In the genomic region with DNA sequence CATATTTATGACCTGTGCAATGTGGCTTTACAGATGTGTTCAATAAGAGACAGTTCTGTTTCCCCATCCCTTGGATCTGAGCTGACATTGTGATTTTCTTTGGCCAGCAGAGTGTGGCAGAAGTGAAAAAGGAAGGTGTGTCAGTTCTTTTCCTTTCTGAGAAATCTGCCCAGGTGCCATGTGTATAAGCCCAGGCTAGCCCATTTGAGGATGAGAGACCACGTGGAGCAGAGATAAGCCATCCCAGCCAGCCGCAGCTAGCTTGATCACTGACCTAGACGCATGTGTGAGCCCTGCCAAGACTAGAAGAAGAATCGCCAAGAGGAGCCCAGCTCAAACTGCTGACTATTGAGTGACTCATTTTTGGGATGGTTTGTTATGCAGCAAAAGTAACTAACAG, we compare ENCODE assay signal across 21 cellular contexts.
A peak's percentile ranks its signal among the peaks of the same experiment; 100 is the strongest.
DNase-seq lines count a peak whose midpoint lies in the region; ATAC-seq and TF ChIP-seq lines count a peak whose summit lies in the region.
"Had no signal": no experiment of that assay in that cellular context is flagged by ENCODE, and none has a peak within 500 bp of the region (broad histone marks: within the 10 kb centered on the region; RNA-seq: fewer than 3 reads in every experiment).

No MANE protein-coding gene starts in this region.

- H3K36me3 ChIP-seq in MM.1S (replicated peaks; ENCODE audit: insufficient read depth, low read length) (no peaks in the 10 kb centered on the region), mesenchymal stem cell (ENCODE audit: control insufficient read depth in 1 of 2, insufficient read depth in 2 of 2, low read depth in 1 of 2, low read length in 2 of 2) (no peaks in the 10 kb centered on the region), trophoblast cell (ENCODE audit: control insufficient read depth in 1 of 2, insufficient read depth in 2 of 2, low read length in 2 of 2) (no peaks in the 10 kb centered on the region), H7 (replicated peaks; ENCODE audit: control insufficient read depth, insufficient read depth, low read length) (no peaks in the 10 kb centered on the region)
- H3K36me3 ChIP-seq: BE2C had no signal

- H3K79me1 ChIP-seq in mesenchymal stem cell (replicated peaks; ENCODE audit: low read length, poor library complexity, severe bottlenecking) (no peaks in the 10 kb centered on the region), trophoblast cell (ENCODE audit: low read length) (no peaks in the 10 kb centered on the region)

- no peak overlapping the region for H4K12ac ChIP-seq in trophoblast cell (ENCODE audit: low read depth, low read length)

- DNase-seq in ELR (ENCODE audit: low read depth): peak; percentile 14
- peak; percentile 36 for DNase-seq in MM.1S
- DNase-seq in mesenchymal stem cell: no peak
- no peak for DNase-seq in trophoblast cell
- DNase-seq in NCI-H2196 (lab: John Stamatoyannopoulos, UW; ENCODE audit: unreplicated experiment): no peak
- no peak for DNase-seq in H7
- DNase-seq: ACHN; BE2C; C1 segment of cervical spinal cord; CD4-positive, CD25-positive, alpha-beta regulatory T cell; CD8-positive, alpha-beta memory T cell; COR-L47; DMS 273 treated with DMSO at 0.1 percent for 48 hours; DMS53; DND-41; EL; GM23248; HFFc6 had no signal

- H2AFZ ChIP-seq in MM.1S (ENCODE audit: low read length) (no peak overlapping the region), mesenchymal stem cell (ENCODE audit: low read depth, low read length) (no peak overlapping the region), trophoblast cell (ENCODE audit: insufficient read depth, low read length, poor library complexity) (no peak overlapping the region)
- H2AFZ ChIP-seq: GM23248 had no signal

- H4K8ac ChIP-seq in mesenchymal stem cell (ENCODE audit: low read length) (no peak overlapping the region), trophoblast cell (ENCODE audit: low read depth, low read length) (no peak overlapping the region)

- H2AK5ac ChIP-seq in mesenchymal stem cell (ENCODE audit: low read length, severe bottlenecking): peak overlapping the region; percentile 40
- no peak overlapping the region for H2AK5ac ChIP-seq in trophoblast cell (ENCODE audit: low read length)

- H4K20me1 ChIP-seq in MM.1S (ENCODE audit: insufficient read depth, low read length): no peaks in the 10 kb centered on the region

- H3K9me3 ChIP-seq in MM.1S (replicated peaks; ENCODE audit: insufficient read depth, low read length): no peaks in the 10 kb centered on the region
- peaks cover 15% of the 10 kb centered on the region for H3K9me3 ChIP-seq in mesenchymal stem cell (ENCODE audit: control insufficient read depth, low read length)
- H3K9me3 ChIP-seq in trophoblast cell (ENCODE audit: insufficient read depth, low read depth, low read length): peaks cover 2% of the 10 kb centered on the region
- H3K9me3 ChIP-seq: BE2C had no signal

- H4K91ac ChIP-seq in mesenchymal stem cell (ENCODE audit: low read length) (no peak overlapping the region), trophoblast cell (ENCODE audit: low read depth, low read length) (no peak overlapping the region)

- H3K9ac ChIP-seq in MM.1S (ENCODE audit: low read length): no peak overlapping the region
- no peak overlapping the region for H3K9ac ChIP-seq in mesenchymal stem cell (ENCODE audit: low read length)
- H3K9ac ChIP-seq in trophoblast cell (ENCODE audit: low read length): no peak overlapping the region
- H3K9ac ChIP-seq: GM23248 had no signal

- 75% methylated on average over 4 of the region's 4 CpGs for WGBS in mesenchymal stem cell
- no CpG with 5 or more reads among the region's 4 CpGs for WGBS in trophoblast cell (ENCODE audit: extremely low coverage, insufficient coverage, insufficient read length)

- H3K27ac ChIP-seq in MM.1S (ENCODE audit: low read length): no peak overlapping the region
- H3K27ac ChIP-seq in mesenchymal stem cell (ENCODE audit: low read length, poor library complexity, severe bottlenecking): no peak overlapping the region
- no peak overlapping the region for H3K27ac ChIP-seq in trophoblast cell (ENCODE audit: low read depth, low read length)

- H3K4me2 ChIP-seq in MM.1S (ENCODE audit: low read depth, low read length) (no peak overlapping the region), mesenchymal stem cell (ENCODE audit: low read length, poor library complexity, severe bottlenecking) (no peak overlapping the region), trophoblast cell (ENCODE audit: low read length) (no peak overlapping the region)

- H3K18ac ChIP-seq in mesenchymal stem cell (ENCODE audit: low read depth in 1 of 2, low read length in 2 of 2) (no peak overlapping the region), trophoblast cell (ENCODE audit: low read length) (no peak overlapping the region)

- H3K4ac ChIP-seq in mesenchymal stem cell (ENCODE audit: low read depth in 1 of 2, low read length in 2 of 2) (peak overlapping the region in 1 of 2 experiments; percentile 24), trophoblast cell (ENCODE audit: low read depth, low read length) (no peak overlapping the region)

- H3K4me1 ChIP-seq in MM.1S (ENCODE audit: low read length) (peaks cover under 1% of the 10 kb centered on the region; the same call in 1 of the 2 replicates), mesenchymal stem cell (ENCODE audit: control insufficient read depth, insufficient read depth, low read depth, low read length) (no peaks in the 10 kb centered on the region), trophoblast cell (ENCODE audit: control insufficient read depth in 1 of 2, insufficient read depth in 2 of 2, low read length in 2 of 2) (no peaks in the 10 kb centered on the region)
- H3K4me1 ChIP-seq: BE2C had no signal

- H3K79me2 ChIP-seq in MM.1S (ENCODE audit: low read length): no peaks in the 10 kb centered on the region
- H3K79me2 ChIP-seq in trophoblast cell (ENCODE audit: control insufficient read depth, insufficient read depth, low read length, poor library complexity): no peaks in the 10 kb centered on the region

- H3K14ac ChIP-seq in mesenchymal stem cell (ENCODE audit: low read length in 2 of 2) (no peak overlapping the region), trophoblast cell (ENCODE audit: low read length) (no peak overlapping the region)

- H2BK5ac ChIP-seq in mesenchymal stem cell (ENCODE audit: low read depth, low read length, poor library complexity, severe bottlenecking) (no peak overlapping the region), trophoblast cell (ENCODE audit: low read depth, low read length, poor library complexity) (no peak overlapping the region)

- no peaks in the 10 kb centered on the region for H3F3A ChIP-seq in MM.1S (ENCODE audit: insufficient read depth, low read length)

- H2BK12ac ChIP-seq in mesenchymal stem cell (ENCODE audit: low read length in 2 of 2) (peak overlapping the region in 1 of 2 experiments; percentile 59), trophoblast cell (ENCODE audit: low read length) (peak overlapping the region; percentile 58)

- H3K9me2 ChIP-seq in MM.1S (replicated peaks; ENCODE audit: insufficient read depth, low read length): no peaks in the 10 kb centered on the region

- TF ChIP-seq CTCF in MM.1S (IDR thresholded peaks at IDR 0.05; ENCODE audit: low read length): no peak

- no peak overlapping the region for H2BK15ac ChIP-seq in mesenchymal stem cell (ENCODE audit: low read depth, poor library complexity, severe bottlenecking)

- no peaks in the 10 kb centered on the region for H3K27me3 ChIP-seq in MM.1S (replicated peaks; ENCODE audit: insufficient read depth, low read length)
- peaks cover 0 to 7% of the 10 kb centered on the region in 2 experiments for H3K27me3 ChIP-seq in mesenchymal stem cell (ENCODE audit: control insufficient read depth in 1 of 2, insufficient read depth in 1 of 2, low read length in 2 of 2)
- H3K27me3 ChIP-seq in trophoblast cell (ENCODE audit: insufficient read depth, low read length): no peaks in the 10 kb centered on the region
- no peaks in the 10 kb centered on the region for H3K27me3 ChIP-seq in H7 (ENCODE audit: control insufficient read depth, insufficient read depth, low read length)

- H3K23ac ChIP-seq in mesenchymal stem cell (ENCODE audit: low read length in 2 of 2) (no peak overlapping the region), trophoblast cell (ENCODE audit: low read length) (no peak overlapping the region)

- H3K4me3 ChIP-seq in MM.1S (ENCODE audit: low read length) (no peak overlapping the region), mesenchymal stem cell (ENCODE audit: insufficient read depth in 1 of 2, low read depth in 1 of 2, low read length in 2 of 2) (no peak overlapping the region), trophoblast cell (ENCODE audit: low read depth, low read length) (no peak overlapping the region), H7 (ENCODE audit: insufficient read depth, low read depth, low read length) (no peak overlapping the region)
- H3K4me3 ChIP-seq: GM23248, K562 had no signal

- no peak overlapping the region for H2BK120ac ChIP-seq in mesenchymal stem cell (ENCODE audit: low read depth, low read length)
- no peak overlapping the region for H2BK120ac ChIP-seq in trophoblast cell (ENCODE audit: insufficient read depth, low read length, poor library complexity)

- no peak for ATAC-seq in HG02678 (IDR thresholded peaks at IDR 0.05; ENCODE audit: unreplicated experiment)
- ATAC-seq: HCT116, K562 had no signal

Comparison
In these comparisons a context has a peak if more than half of its experiments do, and no peak if none do; other contexts are left out.
1. DNase-seq: peak in ELR (single experiment) and MM.1S (single experiment); none in mesenchymal stem cell (single experiment), trophoblast cell (0 of 2), NCI-H2196 (single experiment) and H7 (single experiment).